In the genomic region with DNA sequence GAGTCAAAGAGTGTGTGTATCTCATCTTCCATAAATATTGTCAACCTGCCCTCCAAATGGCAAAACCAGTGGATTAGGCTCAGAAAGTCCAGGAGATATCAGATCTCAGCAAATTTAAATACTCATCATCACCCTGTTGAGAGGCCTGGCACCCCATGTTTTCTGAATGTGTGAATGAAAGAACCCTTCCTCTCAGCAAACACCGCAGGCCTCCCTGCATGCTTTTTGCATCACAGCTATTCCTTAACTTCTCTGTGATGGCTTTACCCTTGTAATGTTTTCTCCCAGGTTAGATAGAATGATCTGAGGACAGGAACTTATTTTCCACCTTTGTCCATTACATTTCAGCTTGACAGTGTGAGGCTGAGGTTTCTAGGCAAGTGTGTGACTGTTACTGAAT, we compare ENCODE assay signal across 10 cellular contexts. TPM values are rescaled to one million over a fixed set of nuclear protein-coding genes. Genes with fewer than 3 reads are reported as not detected.
"Had no signal": no experiment of that assay in that cellular context is flagged by ENCODE, and none has a peak within 500 bp of the region (broad histone marks: within the 10 kb centered on the region; RNA-seq: fewer than 3 reads in every experiment).

No MANE protein-coding gene starts in this region.

- H3K4me2 ChIP-seq: KMS-11 had no signal

- H3K4me3 Mint-ChIP-seq: IgD-negative memory B cell had no signal

- H2AFZ ChIP-seq: GM23248 had no signal

- ATAC-seq: HepG2 had no signal

- H3K4me1 Mint-ChIP-seq: IgD-negative memory B cell had no signal

- FAIRE-seq: HepG2 had no signal

- H3K27ac Mint-ChIP-seq: IgD-negative memory B cell had no signal

- H3K4me3 ChIP-seq: GM23248 had no signal

- H3K27ac ChIP-seq: GM23248, HL-60, KMS-11 had no signal

- H3K9ac ChIP-seq: GM23248, KMS-11 had no signal

- DNase-seq: GM23248, H7, HCEC 1CT, KBM-7 had no signal

RNA-seq across cellular contexts. Expression of a gene that starts 43.6 kb away (rescaled TPM):
- total RNA-seq: GM23248, H4, HT1080 had no signal
- polyA plus RNA-seq: GM23248 had no signal
